ENCODE assay signal across 13 cellular contexts in the genomic region with DNA sequence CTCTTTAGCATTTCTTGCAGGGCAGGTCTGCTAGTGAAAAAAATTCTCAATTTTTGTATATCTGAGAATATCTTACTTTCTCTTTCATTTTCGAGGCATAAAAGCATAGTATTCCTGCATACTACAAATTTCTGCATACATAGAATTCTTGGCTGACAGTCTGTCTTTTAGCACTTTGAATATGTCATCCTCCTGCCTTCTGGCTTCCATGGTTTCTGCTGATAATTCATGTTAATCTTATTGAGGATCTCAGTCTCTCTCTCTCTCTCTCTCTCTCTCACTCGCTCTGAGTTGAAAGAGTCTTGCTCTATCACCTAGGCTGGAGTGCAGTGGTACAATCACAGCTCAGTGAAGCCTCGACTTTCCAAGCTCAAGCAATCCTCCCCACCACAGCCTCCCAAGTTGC.
A peak's percentile ranks its signal among the peaks of the same experiment; 100 is the strongest.
DNase-seq lines count a peak whose midpoint lies in the region; ATAC-seq and TF ChIP-seq lines count a peak whose summit lies in the region.
"Had no signal": no experiment of that assay in that cellular context is flagged by ENCODE, and none has a peak within 500 bp of the region (broad histone marks: within the 10 kb centered on the region; RNA-seq: fewer than 3 reads in every experiment).

No MANE protein-coding gene starts in this region.

- peaks cover 18% of the 10 kb centered on the region for H3K4me1 Mint-ChIP-seq in activated naive CD4-positive, alpha-beta T cell treated with anti-CD3 and anti-CD28 coated beads, Interleukin-2, amount 50 U/mL, for 24 hours
- peaks cover 10% of the 10 kb centered on the region for H3K4me1 Mint-ChIP-seq in T-helper 17 cell
- peaks cover 8% of the 10 kb centered on the region for H3K4me1 Mint-ChIP-seq in stimulated activated naive CD8-positive, alpha-beta T cell treated with anti-CD3 and anti-CD28 coated beads, Interleukin-15, amount 100 ng/mL, for 72 hours

- WGBS in lower leg skin, 2 donors = 44 to 62% methylated on average over 3 of the region's 3 CpGs

- no peak for TF ChIP-seq CTCF in lower leg skin (IDR thresholded peaks at IDR 0.05)

- intact Hi-C loops in lower leg skin (cut with DNase I; ENCODE audit: low total_unique reads) = no loop called here

- H3K9me3 ChIP-seq in T-helper 17 cell (ENCODE audit: control insufficient read depth, low read length, poor library complexity, severe bottlenecking) = no peaks in the 10 kb centered on the region
- H3K9me3 ChIP-seq: prostate gland had no signal

- H3K36me3 Mint-ChIP-seq in activated naive CD4-positive, alpha-beta T cell treated with anti-CD3 and anti-CD28 coated beads, Interleukin-2, amount 50 U/mL, for 24 hours = no peaks in the 10 kb centered on the region
- no peaks in the 10 kb centered on the region for H3K36me3 Mint-ChIP-seq in T-helper 17 cell (ENCODE audit: low read depth)

- no peak overlapping the region for H3K27ac Mint-ChIP-seq in activated naive CD4-positive, alpha-beta T cell treated with anti-CD3 and anti-CD28 coated beads, Interleukin-2, amount 50 U/mL, for 24 hours
- H3K27ac Mint-ChIP-seq in T-helper 17 cell = peak overlapping the region; percentile 96
- no peak overlapping the region for H3K27ac Mint-ChIP-seq in stimulated activated naive CD8-positive, alpha-beta T cell treated with anti-CD3 and anti-CD28 coated beads, Interleukin-15, amount 100 ng/mL, for 72 hours

- DNase-seq in activated naive CD4-positive, alpha-beta T cell treated with anti-CD3 and anti-CD28 coated beads, Interleukin-2, amount 50 U/mL, for 16 hours = no peak
- no peak for DNase-seq in T-helper 17 cell
- DNase-seq in fibroblast of peridontal ligament (ENCODE audit: extremely low read depth) = peak; percentile 15
- DNase-seq in stimulated activated naive CD8-positive, alpha-beta T cell treated with anti-CD3 and anti-CD28 coated beads, Interleukin-15, amount 100 ng/mL, for 72 hours = no peak
- no peak for DNase-seq in lower leg skin (ENCODE audit: low spot score in 2 of 2)
- no peak for DNase-seq in NOMO-1 (lab: John Stamatoyannopoulos, UW; ENCODE audit: unreplicated experiment in 2 of 2)
- DNase-seq in HPDE6-E6E7 (ENCODE audit: extremely low spot score) = no peak
- DNase-seq: effector CD4-positive, alpha-beta T cell; NCI-H2029; NCI-H774; SHP77 had no signal

- H3K9me3 Mint-ChIP-seq in activated naive CD4-positive, alpha-beta T cell treated with anti-CD3 and anti-CD28 coated beads, Interleukin-2, amount 50 U/mL, for 24 hours = no peaks in the 10 kb centered on the region
- H3K9me3 Mint-ChIP-seq in stimulated activated naive CD8-positive, alpha-beta T cell treated with anti-CD3 and anti-CD28 coated beads, Interleukin-15, amount 100 ng/mL, for 72 hours = peaks cover 0 to 8% of the 10 kb centered on the region in 2 donors

- TF ChIP-seq POLR2A in lower leg skin (IDR thresholded peaks at IDR 0.05) = no peak

- H3K4me3 ChIP-seq in lower leg skin (ENCODE audit: low read depth, poor library complexity, severe bottlenecking) = no peak overlapping the region
- H3K4me3 ChIP-seq: prostate gland had no signal

- H3K4me3 Mint-ChIP-seq in activated naive CD4-positive, alpha-beta T cell treated with anti-CD3 and anti-CD28 coated beads, Interleukin-2, amount 50 U/mL, for 24 hours = peak overlapping the region; percentile 43
- H3K4me3 Mint-ChIP-seq in T-helper 17 cell = peak overlapping the region; percentile 76
- peak overlapping the region; percentile 54 to 71 for H3K4me3 Mint-ChIP-seq in stimulated activated naive CD8-positive, alpha-beta T cell treated with anti-CD3 and anti-CD28 coated beads, Interleukin-15, amount 100 ng/mL, for 72 hours

- ATAC-seq in T-helper 17 cell = no peak
- no peak for ATAC-seq in stimulated activated naive CD8-positive, alpha-beta T cell treated with anti-CD3 and anti-CD28 coated beads, Interleukin-15, amount 100 ng/mL, for 72 hours

- H3K27me3 Mint-ChIP-seq in activated naive CD4-positive, alpha-beta T cell treated with anti-CD3 and anti-CD28 coated beads, Interleukin-2, amount 50 U/mL, for 24 hours = no peaks in the 10 kb centered on the region
- no peaks in the 10 kb centered on the region for H3K27me3 Mint-ChIP-seq in T-helper 17 cell
- H3K27me3 Mint-ChIP-seq in stimulated activated naive CD8-positive, alpha-beta T cell treated with anti-CD3 and anti-CD28 coated beads, Interleukin-15, amount 100 ng/mL, for 72 hours = no peaks in the 10 kb centered on the region
